Comparison of ENCODE assay signal across 14 cellular contexts in the genomic region with DNA sequence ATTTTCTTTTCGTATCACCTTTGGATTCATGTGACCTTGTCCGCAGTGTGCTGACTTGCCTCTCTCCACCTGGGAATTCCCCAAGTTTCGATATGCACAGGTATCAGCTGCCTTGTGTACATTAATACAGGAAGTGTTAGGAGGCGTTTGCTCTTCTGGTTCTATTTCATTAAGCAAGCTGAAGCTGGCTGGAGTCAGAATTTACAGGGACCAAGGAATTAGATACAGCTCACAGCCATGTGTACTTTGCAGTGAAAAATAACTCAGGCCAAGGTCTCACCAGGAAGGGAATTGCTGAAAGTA. TPM values are rescaled to one million over a fixed set of nuclear protein-coding genes. Genes with fewer than 3 reads are reported as not detected.
A peak's percentile ranks its signal among the peaks of the same experiment; 100 is the strongest.
DNase-seq lines count a peak whose midpoint lies in the region; ATAC-seq, FAIRE-seq and TF ChIP-seq lines count a peak whose summit lies in the region.
"Had no signal": no experiment of that assay in that cellular context is flagged by ENCODE, and none has a peak within 500 bp of the region (broad histone marks: within the 10 kb centered on the region; RNA-seq: fewer than 3 reads in every experiment).

No MANE protein-coding gene starts in this region.

- H3K4me1 ChIP-seq in OCI-LY3 (ENCODE audit: low read length): peaks cover 30% of the 10 kb centered on the region
- H3K4me1 ChIP-seq in pancreas: no peaks in the 10 kb centered on the region
- no peaks in the 10 kb centered on the region for H3K4me1 ChIP-seq in left ventricle myocardium inferior
- H3K4me1 ChIP-seq: right atrium auricular region had no signal

- H3K27me3 ChIP-seq in OCI-LY3 (ENCODE audit: low read depth, low read length) (no peaks in the 10 kb centered on the region), pancreas (no peaks in the 10 kb centered on the region), left ventricle myocardium inferior (ENCODE audit: low read depth) (no peaks in the 10 kb centered on the region)
- H3K27me3 ChIP-seq: right atrium auricular region had no signal

- H3K4me3 ChIP-seq in OCI-LY3 (ENCODE audit: low read length) (peak overlapping the region; percentile 8; the same call in 1 of the 2 replicates), pancreas (no peak overlapping the region), left ventricle myocardium inferior (no peak overlapping the region)
- H3K4me3 ChIP-seq: right atrium auricular region had no signal

- H3K4me2 ChIP-seq in OCI-LY3 (ENCODE audit: low read length): peak overlapping the region; percentile 55

- H3K79me2 ChIP-seq in OCI-LY3 (ENCODE audit: low read length): no peaks in the 10 kb centered on the region

- intact Hi-C loops in pancreas (cut with DNase I) (no loop called here), left ventricle myocardium inferior (cut with micrococcal nuclease) (no loop called here)

- H3K9me3 ChIP-seq in OCI-LY3 (ENCODE audit: insufficient read depth, low read length): no peaks in the 10 kb centered on the region
- no peaks in the 10 kb centered on the region for H3K9me3 ChIP-seq in pancreas
- H3K9me3 ChIP-seq in left ventricle myocardium inferior (replicated peaks): no peaks in the 10 kb centered on the region
- H3K9me3 ChIP-seq: right atrium auricular region had no signal

- 9 to 13% methylated on average over 4 of the region's 4 CpGs for WGBS in pancreas, 2 donors

- TF ChIP-seq CTCF in OCI-LY3 (IDR thresholded peaks at IDR 0.05; ENCODE audit: low read depth, low read length): no peak
- no peak for TF ChIP-seq CTCF in pancreas (IDR thresholded peaks at IDR 0.05)
- no peak for TF ChIP-seq CTCF in left ventricle myocardium inferior (IDR thresholded peaks at IDR 0.05; ENCODE audit: borderline replicate concordance)

- no peaks in the 10 kb centered on the region for H4K20me1 ChIP-seq in OCI-LY3 (ENCODE audit: insufficient read depth, low read length)

- peak; percentile 94 for ATAC-seq in HG02610 (IDR thresholded peaks at IDR 0.05; ENCODE audit: unreplicated experiment)
- ATAC-seq in pancreas: peak; percentile 56 to 96 (median 88)
- ATAC-seq: HCT116, Right ventricle myocardium inferior had no signal

- H2AFZ ChIP-seq in OCI-LY3 (ENCODE audit: low read depth, low read length): no peak overlapping the region

- DNase-seq in NCI-H146 (lab: John Stamatoyannopoulos, UW): peak; percentile 16
- DNase-seq in NCI-H146 treated with DMSO at 0.1 percent for 48 hours (lab: John Stamatoyannopoulos, UW; ENCODE audit: unreplicated experiment): no peak
- DNase-seq in pancreas: peak in 2 of 6 donors; percentile 12 to 43
- no peak for DNase-seq in NCI-H2227 treated with DMSO at 0.1 percent for 48 hours (lab: John Stamatoyannopoulos, UW)
- no peak for DNase-seq in left ventricle myocardium inferior
- no peak for DNase-seq in NCI-H526 (lab: John Stamatoyannopoulos, UW)
- DNase-seq: activated CD4-positive, alpha-beta T cell treated with anti-CD3 and anti-CD28 coated beads for 48 hours; kidney glomerular epithelial cell had no signal

- no peaks in the 10 kb centered on the region for H3K36me3 ChIP-seq in OCI-LY3 (replicated peaks; ENCODE audit: low read depth, low read length)
- no peaks in the 10 kb centered on the region for H3K36me3 ChIP-seq in pancreas
- H3K36me3 ChIP-seq in left ventricle myocardium inferior: no peaks in the 10 kb centered on the region
- H3K36me3 ChIP-seq: right atrium auricular region had no signal

- no peak overlapping the region; the same call in 1 of the 2 replicates for H3K9ac ChIP-seq in OCI-LY3 (ENCODE audit: low read length)

- no peak for FAIRE-seq in pancreas (lab: Jason Lieb, UNC)

- peak overlapping the region; percentile 22; the same call in 1 of the 2 replicates for H3K27ac ChIP-seq in OCI-LY3 (ENCODE audit: low read length)
- H3K27ac ChIP-seq in pancreas: peak overlapping the region in 2 of 4 donors; percentile 30 to 57
- H3K27ac ChIP-seq in left ventricle myocardium inferior (replicated peaks): no peak overlapping the region
- H3K27ac ChIP-seq: 22Rv1, right atrium auricular region had no signal

RNA-seq across cellular contexts. Expression of a gene that starts 14.1 kb away (rescaled TPM):
- 1 to 10 TPM; 2.0 to 9.2 (median 3.4) TPM for total RNA-seq in pancreas
- polyA plus RNA-seq in pancreas: 1 to 10 TPM; 2.1 to 4.3 TPM
- 12.0 TPM for total RNA-seq in left ventricle myocardium inferior
